ENCODE assay signal across 8 cellular contexts in genomic region chr15:34733621-34734020, GRCh38. TPM values are rescaled to one million over a fixed set of nuclear protein-coding genes. Genes with fewer than 3 reads are reported as not detected.
"Had no signal": no experiment of that assay in that cellular context is flagged by ENCODE, and none has a peak within 500 bp of the region (broad histone marks: within the 10 kb centered on the region; RNA-seq: fewer than 3 reads in every experiment).

No MANE protein-coding gene starts in this region.

- ATAC-seq: GM12878 had no signal

- H3K4me3 ChIP-seq: GM12878 had no signal

- FAIRE-seq: G401.6, GM12878, GM12891, GM12892, GM18507, GM19239 had no signal

- DNase-seq: GDM1, GF-D8 had no signal

RNA-seq across cellular contexts. Expression of gene GJD2, which starts 21.2 kb away (rescaled TPM):
- total RNA-seq: GM12878 had no signal
- polyA plus RNA-seq: GM12878 had no signal
